ENCODE assay signal across 1 cellular context in genomic region chr10:62626096-62626495, GRCh38.
TF ChIP-seq lines count a peak whose summit lies in the region.

No MANE protein-coding gene starts in this region.

TF ChIP-seq in H1, 55 proteins besides CTCF, POLR2A, EP300 and RAD21 (continued from another document):
- TF ChIP-seq GABPA (IDR thresholded peaks at IDR 0.05; ENCODE audit: borderline replicate concordance, insufficient read depth, low read length) (no peak), TEAD4 (IDR thresholded peaks at IDR 0.05; ENCODE audit: low read depth, low read length) (no peak), TCF12 (IDR thresholded peaks at IDR 0.05; ENCODE audit: low read depth, low read length) (no peak)
